Comparison of ENCODE assay signal across 23 cellular contexts in genomic region chr14:51365241-51365940, GRCh38.
"Had no signal": no experiment of that assay in that cellular context is flagged by ENCODE, and none has a peak within 500 bp of the region (broad histone marks: within the 10 kb centered on the region; RNA-seq: fewer than 3 reads in every experiment).

No MANE protein-coding gene starts in this region.

- H3K36me3 Mint-ChIP-seq: activated naive CD8-positive, alpha-beta T cell treated with anti-CD3 and anti-CD28 coated beads for 36 hours; naive thymus-derived CD4-positive, alpha-beta T cell; stimulated activated naive B cell treated with anti-CD40 and anti-IgM and Interleukin-4, amounts not matched to agents 10 μg/mL and 1 μg/mL and 100 μg/mL, for 72 hours; T-cell; type B pancreatic cell had no signal

- H3K36me3 ChIP-seq: lower lobe of right lung, WERI-Rb-1 had no signal

- H3K4me2 ChIP-seq: SK-N-SH, smooth muscle cell had no signal

- H3K27ac ChIP-seq: lower lobe of right lung, testis, WERI-Rb-1 had no signal

- H3K4me1 ChIP-seq: testis had no signal

- H3K9me3 Mint-ChIP-seq: activated naive CD8-positive, alpha-beta T cell treated with anti-CD3 and anti-CD28 coated beads for 36 hours; activated T-cell treated with anti-CD3 and anti-CD28 coated beads, Interleukin-2, amount 50 U/mL, for 4 hours; naive thymus-derived CD4-positive, alpha-beta T cell; neural crest cell; stimulated activated naive B cell treated with anti-CD40 and anti-IgM and Interleukin-4, amounts not matched to agents 10 μg/mL and 1 μg/mL and 100 μg/mL, for 72 hours; T-cell; T-helper 2 cell treated with Interferon-gamma antibody and Interleukin-4, amounts not matched to agents 5 μg/mL and 100 μg/mL, for 36 hours had no signal

- H3K4me3 ChIP-seq: lower lobe of right lung, smooth muscle cell, testis had no signal

- H3K9ac ChIP-seq: SK-N-SH had no signal

- H3K27me3 ChIP-seq: testis had no signal

- FAIRE-seq: astrocyte, TTC549 had no signal

- H3K27ac Mint-ChIP-seq: activated CD4-positive, alpha-beta T cell treated with anti-CD3 and anti-CD28 coated beads for 36 hours; activated naive CD8-positive, alpha-beta T cell treated with anti-CD3 and anti-CD28 coated beads for 36 hours; naive thymus-derived CD4-positive, alpha-beta T cell; stimulated activated naive B cell treated with anti-CD40 and anti-IgM and Interleukin-4, amounts not matched to agents 10 μg/mL and 1 μg/mL and 100 μg/mL, for 72 hours; T-cell; T-helper 2 cell treated with Interferon-gamma antibody and Interleukin-4, amounts not matched to agents 5 μg/mL and 100 μg/mL, for 36 hours; type B pancreatic cell had no signal

- H3K4me3 Mint-ChIP-seq: activated CD4-positive, alpha-beta T cell treated with anti-CD3 and anti-CD28 coated beads for 36 hours; activated naive CD8-positive, alpha-beta T cell treated with anti-CD3 and anti-CD28 coated beads for 36 hours; activated T-cell treated with anti-CD3 and anti-CD28 coated beads, Interleukin-2, amount 50 U/mL, for 4 hours; naive thymus-derived CD4-positive, alpha-beta T cell; neural crest cell; stimulated activated naive B cell treated with anti-CD40 and anti-IgM and Interleukin-4, amounts not matched to agents 10 μg/mL and 1 μg/mL and 100 μg/mL, for 72 hours; T-cell; T-helper 2 cell treated with Interferon-gamma antibody and Interleukin-4, amounts not matched to agents 5 μg/mL and 100 μg/mL, for 36 hours; type B pancreatic cell had no signal

- DNase-seq: activated CD4-positive, alpha-beta T cell treated with anti-CD3 and anti-CD28 coated beads for 36 hours; activated CD4-positive, alpha-beta T cell treated with anti-CD3 and anti-CD28 coated beads, Interleukin-2, amount 50 U/mL, for 4 hours; activated CD8-positive, alpha-beta memory T cell treated with anti-CD3 and anti-CD28 coated beads, Interleukin-2, amount 50 U/mL, for 48 hours; activated naive CD4-positive, alpha-beta T cell treated with Interleukin-2 at 50 U/mL for 16 hours; activated naive CD8-positive, alpha-beta T cell treated with anti-CD3 and anti-CD28 coated beads for 36 hours; activated T-cell treated with anti-CD3 and anti-CD28 coated beads, Interleukin-2, amount 50 U/mL, for 4 hours; cortex of kidney; lower lobe of right lung; naive thymus-derived CD4-positive, alpha-beta T cell; posterior cingulate gyrus; SK-N-SH; stimulated activated CD4-positive, alpha-beta T cell treated with anti-CD3 and anti-CD28 coated beads, Interleukin-2, amount 100 ng/mL, for 48 hours; stimulated activated CD8-positive, alpha-beta memory T cell treated with anti-CD3 and anti-CD28 coated beads, Interleukin-4, amount 100 ng/mL, for 48 hours; stimulated activated naive B cell treated with anti-CD40 and anti-IgM and Interleukin-4, amounts not matched to agents 10 μg/mL and 1 μg/mL and 100 μg/mL, for 72 hours; T-cell; testis; WERI-Rb-1 had no signal

- H3K9me3 ChIP-seq: lower lobe of right lung, SK-N-SH, testis had no signal

- H3K4me1 Mint-ChIP-seq: activated CD4-positive, alpha-beta T cell treated with anti-CD3 and anti-CD28 coated beads for 36 hours; activated naive CD8-positive, alpha-beta T cell treated with anti-CD3 and anti-CD28 coated beads for 36 hours; naive thymus-derived CD4-positive, alpha-beta T cell; neural crest cell; stimulated activated naive B cell treated with anti-CD40 and anti-IgM and Interleukin-4, amounts not matched to agents 10 μg/mL and 1 μg/mL and 100 μg/mL, for 72 hours; T-cell had no signal
